In genomic region chr10:103852189-103852711, GRCh38 we compare ENCODE assay signal across 12 cellular contexts. TPM values are rescaled to one million over a fixed set of nuclear protein-coding genes. Genes with fewer than 3 reads are reported as not detected.
DNase-seq lines count a peak whose midpoint lies in the region; ATAC-seq and TF ChIP-seq lines count a peak whose summit lies in the region.
"Had no signal": no experiment of that assay in that cellular context is flagged by ENCODE, and none has a peak within 500 bp of the region (broad histone marks: within the 10 kb centered on the region; RNA-seq: fewer than 3 reads in every experiment).

No MANE protein-coding gene starts in this region.

- H2AFZ ChIP-seq in OCI-LY7 (ENCODE audit: low read length) = no peak overlapping the region

- H3K36me3 ChIP-seq in Peyer's patch (no peaks in the 10 kb centered on the region), OCI-LY7 (ENCODE audit: insufficient read depth, low read length) (no peaks in the 10 kb centered on the region)

- no peak overlapping the region for H3K27ac Mint-ChIP-seq in neural crest cell (ENCODE audit: unreplicated experiment)
- H3K27ac Mint-ChIP-seq: T-helper 17 cell had no signal

- H3K9me2 ChIP-seq in OCI-LY7 (ENCODE audit: insufficient read depth, low read length) = no peaks in the 10 kb centered on the region

- peak; percentile 47 for DNase-seq in AG08396 (ENCODE audit: low spot score)
- no peak for DNase-seq in Peyer's patch
- peak; percentile 88 for DNase-seq in fibroblast of villous mesenchyme (ENCODE audit: low read depth)
- DNase-seq in neural crest cell (ENCODE audit: low read depth, low spot score) = no peak
- no peak for DNase-seq in KBM-7
- no peak for DNase-seq in OCI-LY7 (ENCODE audit: low spot score)
- no peak for DNase-seq in activated CD4-positive, CD25-positive, alpha-beta regulatory T cell (lab: John Stamatoyannopoulos, UW)
- DNase-seq: NCI-H82; stimulated activated CD4-positive, alpha-beta T cell treated with anti-CD3 and anti-CD28 coated beads, Interleukin-4, amount 100 ng/mL, for 1 hour; T-helper 17 cell had no signal

- H3K4me1 Mint-ChIP-seq in neural crest cell = peaks cover 69% of the 10 kb centered on the region

- H3K4me2 ChIP-seq in OCI-LY7 (ENCODE audit: low read length) = no peak overlapping the region

- no peaks in the 10 kb centered on the region for H3K9me3 ChIP-seq in Peyer's patch
- H3K9me3 ChIP-seq in OCI-LY7 (ENCODE audit: low read length) = no peaks in the 10 kb centered on the region

- BruUV-seq in OCI-LY7 (replicated peaks; lab: Mats Ljungman, UMichigan) = no TSS peak

- ATAC-seq in GM18868 (IDR thresholded peaks at IDR 0.05; ENCODE audit: unreplicated experiment) = no peak
- ATAC-seq: HCT116, T-helper 17 cell had no signal

- POLR2A ChIA-PET in OCI-LY7 (lab: Charles Lee) = no interaction called here

- H3K9me3 Mint-ChIP-seq in neural crest cell = no peaks in the 10 kb centered on the region

- H3K27me3 ChIP-seq in Peyer's patch = no peaks in the 10 kb centered on the region

- CTCF ChIA-PET in OCI-LY7 (lab: Charles Lee; ENCODE audit: unreplicated experiment) = no interaction called here

- H3K79me2 ChIP-seq in OCI-LY7 (ENCODE audit: insufficient read depth, low read depth, low read length) = no peaks in the 10 kb centered on the region

- TF ChIP-seq CTCF in Peyer's patch (IDR thresholded peaks at IDR 0.05) (no peak), fibroblast of villous mesenchyme (IDR thresholded peaks at IDR 0.05; ENCODE audit: insufficient read depth, low read depth, low read length) (no peak), neural crest cell (conservative IDR thresholded peaks at IDR 0.05) (no peak), OCI-LY7 (conservative IDR thresholded peaks at IDR 0.05; ENCODE audit: low read length) (no peak)

- peaks cover 2% of the 10 kb centered on the region for H3K36me3 Mint-ChIP-seq in neural crest cell (ENCODE audit: low read depth)

- peak overlapping the region; percentile 42 to 77 (median 68) for H3K27ac ChIP-seq in Peyer's patch
- H3K27ac ChIP-seq in OCI-LY7 (ENCODE audit: low read depth, low read length, poor library complexity, severe bottlenecking) = no peak overlapping the region

- H4K20me1 ChIP-seq in OCI-LY7 (ENCODE audit: insufficient read depth, low read length) = no peaks in the 10 kb centered on the region

- peaks cover 5% of the 10 kb centered on the region for H3K27me3 Mint-ChIP-seq in neural crest cell (ENCODE audit: low read depth)

- no peak for TF ChIP-seq POLR2A in Peyer's patch (IDR thresholded peaks at IDR 0.05)

- in situ Hi-C loops in KBM-7 (cut with MboI; ENCODE audit: low pct_unique_long_range_greater_than_20kb, low sequenced_read_pairs) = no loop called here

- peak overlapping the region; percentile 47 for H3K4me3 Mint-ChIP-seq in neural crest cell
- H3K4me3 Mint-ChIP-seq: T-helper 17 cell had no signal

- H3K4me1 ChIP-seq in Peyer's patch = peaks cover 0 to 69% (median 11%) of the 10 kb centered on the region in 4 donors
- H3K4me1 ChIP-seq in OCI-LY7 (ENCODE audit: insufficient read depth, low read length, poor library complexity, severe bottlenecking) = peaks cover 13% of the 10 kb centered on the region

- intact Hi-C loops in OCI-LY7 (cut with micrococcal nuclease; ENCODE audit: unreplicated experiment) = loop anchor here (10.0 kb wide), 1 partner anchor 257 kb away; no protein-coding TSS in a partner anchor

- H3K4me3 ChIP-seq in Peyer's patch (no peak overlapping the region), fibroblast of villous mesenchyme (ENCODE audit: low read depth, low read length) (no peak overlapping the region), OCI-LY7 (ENCODE audit: low read depth, low read length, poor library complexity, severe bottlenecking) (no peak overlapping the region)

RNA-seq across cellular contexts. Expression of gene SH3PXD2A, which starts 3.1 kb away (rescaled TPM):
- total RNA-seq in Peyer's patch = 10 to 100 TPM; 12.1 to 68.5 (median 21.7) TPM
- total RNA-seq in fibroblast of villous mesenchyme = 58.3 and 64.4 TPM in 2 replicates
- total RNA-seq in neural crest cell = 22.8 and 23.2 TPM in 2 replicates
- total RNA-seq in OCI-LY7 (2014; rRNA removed; shearing (Covaris generic)) = 0.85 and 1.3 TPM in 2 replicates
- total RNA-seq in OCI-LY7 (2022) = 5.8 and 5.9 TPM in 2 replicates

Comparison
In these comparisons a context has a peak if more than half of its experiments do, and no peak if none do; other contexts are left out.
1. DNase-seq: peak in AG08396 (single experiment) and fibroblast of villous mesenchyme (single experiment); none in Peyer's patch (0 of 3), neural crest cell (single experiment), KBM-7 (single experiment), OCI-LY7 (single experiment) and activated CD4-positive, CD25-positive, alpha-beta regulatory T cell (0 of 4).